ENCODE assay signal across 1 cellular context in the genomic region with DNA sequence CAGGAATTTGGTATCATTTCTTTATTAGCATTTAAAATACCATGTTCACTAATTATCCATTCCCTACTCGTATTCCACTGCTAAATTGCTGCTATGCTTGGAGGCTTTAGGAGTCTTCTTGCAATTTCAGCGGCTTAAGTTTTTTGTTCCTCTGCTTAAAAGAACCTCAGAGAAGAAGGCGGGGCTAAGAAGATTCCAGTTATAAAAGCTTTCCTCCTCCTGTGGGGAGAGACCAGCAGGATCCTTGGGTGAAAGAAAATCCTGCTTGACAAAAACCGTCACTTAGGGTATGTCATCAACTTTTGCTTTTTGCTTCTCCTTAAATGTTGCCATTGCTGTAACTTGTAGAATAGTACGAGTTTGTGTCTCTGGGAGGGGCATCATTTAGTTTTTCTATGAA.
TF ChIP-seq lines count a peak whose summit lies in the region.

A gene (plus strand): TSS at position 228 of the 400 bp plus-strand sequence. CDS start 9,165 bp downstream, outside the sequence.

TF ChIP-seq in H1, 55 proteins besides CTCF, POLR2A, EP300 and RAD21 (continued from another document):
- TF ChIP-seq CEBPB (IDR thresholded peaks at IDR 0.05; ENCODE audit: low read depth, low read length) = no peak
- TF ChIP-seq RNF2 (IDR thresholded peaks at IDR 0.05; ENCODE audit: borderline replicate concordance, low read depth, low read length, missing control alignments, poor library complexity, severe bottlenecking) = no peak
- no peak for TF ChIP-seq CREB1 (IDR thresholded peaks at IDR 0.05)
- TF ChIP-seq JUN (IDR thresholded peaks at IDR 0.05; ENCODE audit: low read depth, low read length) = no peak
- no peak for TF ChIP-seq RBBP5 (IDR thresholded peaks at IDR 0.05; ENCODE audit: borderline replicate concordance, low read depth, low read length)
- no peak for TF ChIP-seq KDM1A (IDR thresholded peaks at IDR 0.05; ENCODE audit: borderline replicate concordance, low read length)
- no peak for TF ChIP-seq BCL11A (IDR thresholded peaks at IDR 0.05; ENCODE audit: low read depth in 2 of 2, low read length in 2 of 2)
- TF ChIP-seq GABPA (IDR thresholded peaks at IDR 0.05; ENCODE audit: borderline replicate concordance, insufficient read depth, low read length) = no peak
- no peak for TF ChIP-seq SP4 (IDR thresholded peaks at IDR 0.05; ENCODE audit: low read length)
